35 cellular contexts compared by ENCODE assay signal in genomic region chr4:79408063-79408462, GRCh38. TPM values are rescaled to one million over a fixed set of nuclear protein-coding genes. Genes with fewer than 3 reads are reported as not detected.
"Had no signal": no experiment of that assay in that cellular context is flagged by ENCODE, and none has a peak within 500 bp of the region (broad histone marks: within the 10 kb centered on the region; RNA-seq: fewer than 3 reads in every experiment).

TSS of gene GK2 (minus strand) at chr4:79408228. CDS start at chr4:79408200, 28 bp downstream.

- H3K4me2 ChIP-seq: KMS-11, PC-9 had no signal

- H3K27ac ChIP-seq: KMS-11, PC-9, RWPE1, SJCRH30, SK-N-MC had no signal

- H3K4me1 Mint-ChIP-seq: activated B cell treated with CpG ODN at 0.5 μM for 24 hours; activated CD8-positive, alpha-beta memory T cell treated with anti-CD3 and anti-CD28 coated beads, Interleukin-2, amount 10 ng/mL, durations not matched to agents 7 days and 5 days; activated naive CD4-positive, alpha-beta T cell treated with anti-CD3 and anti-CD28 coated beads, Interleukin-2, amount 10 ng/mL, durations not matched to agents 7 days and 5 days; activated naive CD8-positive, alpha-beta T cell treated with anti-CD3 and anti-CD28 coated beads, Interleukin-2, amount 50 U/mL, for 24 hours had no signal

- H3K9me3 Mint-ChIP-seq: activated B cell treated with CpG ODN at 0.5 μM for 24 hours; activated CD4-positive, alpha-beta memory T cell treated with anti-CD3 and anti-CD28 coated beads for 36 hours; activated naive CD4-positive, alpha-beta T cell treated with anti-CD3 and anti-CD28 coated beads, Interleukin-2, amount 10 ng/mL, durations not matched to agents 7 days and 5 days; activated naive CD8-positive, alpha-beta T cell treated with anti-CD3 and anti-CD28 coated beads, Interleukin-2, amount 50 U/mL, for 24 hours; T-helper 1 cell treated with Interleukin-12 subunit alpha and Interleukin-12 subunit beta and Interleukin-4 antibody, amounts not matched to agents 30 μg/mL and 1 μg/mL, for 36 hours; T-helper 2 cell treated with Interferon-gamma antibody and Interleukin-4, amounts not matched to agents 5 μg/mL and 100 μg/mL, for 36 hours had no signal

- H3K4me3 Mint-ChIP-seq: activated B cell treated with CpG ODN at 0.5 μM for 24 hours; activated CD4-positive, alpha-beta memory T cell treated with anti-CD3 and anti-CD28 coated beads for 36 hours; activated CD8-positive, alpha-beta memory T cell treated with anti-CD3 and anti-CD28 coated beads, Interleukin-2, amount 10 ng/mL, durations not matched to agents 7 days and 5 days; activated naive CD4-positive, alpha-beta T cell treated with anti-CD3 and anti-CD28 coated beads, Interleukin-2, amount 10 ng/mL, durations not matched to agents 7 days and 5 days; activated naive CD8-positive, alpha-beta T cell; activated naive CD8-positive, alpha-beta T cell treated with anti-CD3 and anti-CD28 coated beads, Interleukin-2, amount 50 U/mL, for 24 hours; brain; T-helper 1 cell treated with Interleukin-12 subunit alpha and Interleukin-12 subunit beta and Interleukin-4 antibody, amounts not matched to agents 30 μg/mL and 1 μg/mL, for 36 hours; T-helper 2 cell treated with Interferon-gamma antibody and Interleukin-4, amounts not matched to agents 5 μg/mL and 100 μg/mL, for 36 hours had no signal

- H3K27me3 Mint-ChIP-seq: activated B cell treated with CpG ODN at 0.5 μM for 24 hours; activated CD8-positive, alpha-beta memory T cell treated with anti-CD3 and anti-CD28 coated beads, Interleukin-2, amount 10 ng/mL, durations not matched to agents 7 days and 5 days; activated naive CD4-positive, alpha-beta T cell treated with anti-CD3 and anti-CD28 coated beads, Interleukin-2, amount 10 ng/mL, durations not matched to agents 7 days and 5 days; activated naive CD8-positive, alpha-beta T cell; activated naive CD8-positive, alpha-beta T cell treated with anti-CD3 and anti-CD28 coated beads, Interleukin-2, amount 50 U/mL, for 24 hours had no signal

- H3K36me3 ChIP-seq: SJCRH30 had no signal

- DNase-seq: activated B cell treated with CpG ODN at 0.5 μM for 24 hours; activated CD4-positive, alpha-beta memory T cell treated with anti-CD3 and anti-CD28 coated beads for 36 hours; activated CD4-positive, alpha-beta T cell treated with anti-CD3 and anti-CD28 coated beads for 4 hours; activated CD4-positive, alpha-beta T cell treated with anti-CD3 and anti-CD28 coated beads, Interleukin-2, amount 50 U/mL, for 1 hour; activated CD4-positive, CD25-positive, alpha-beta regulatory T cell treated with anti-CD3 and anti-CD28 coated beads, Interleukin-2, amount 50 U/mL, for 72 hours; activated CD8-positive, alpha-beta memory T cell treated with anti-CD3 and anti-CD28 coated beads, Interleukin-2, amount 10 ng/mL, durations not matched to agents 7 days and 5 days; activated CD8-positive, alpha-beta memory T cell treated with anti-CD3 and anti-CD28 coated beads, Interleukin-2, amount 50 U/mL, for 48 hours; activated effector memory CD4-positive, alpha-beta T cell treated with Interleukin-2 at 50 U/mL for 16 hours; activated naive CD4-positive, alpha-beta T cell treated with anti-CD3 and anti-CD28 coated beads, Interleukin-2, amount 10 ng/mL, durations not matched to agents 7 days and 5 days; activated naive CD8-positive, alpha-beta T cell treated with anti-CD3 and anti-CD28 coated beads, Interleukin-2, amount 50 U/mL, for 24 hours; activated T-cell treated with anti-CD3 and anti-CD28 coated beads, Interleukin-2, amount 50 U/mL, for 48 hours; anterior cingulate cortex; MM.1S; MV-4-11; NCI-H1092; NCI-H1436 treated with DMSO at 0.1 percent for 48 hours; NCI-H1694 treated with DMSO at 0.1 percent for 48 hours; NCI-H2029; NCI-H345; NCI-H524 treated with DMSO at 0.1 percent for 48 hours; NK-92 treated with Interleukin-12 subunit alpha and Interleukin-12 subunit beta, amount 100 ng/mL, for 24 hours; PC-9; SHP77; SJCRH30 had no signal

- H2AFZ ChIP-seq: PC-9 had no signal

- H3K9me3 ChIP-seq: SJCRH30 had no signal

- H3K9ac ChIP-seq: KMS-11 had no signal

- H3K4me1 ChIP-seq: SJCRH30 had no signal

- H3K36me3 Mint-ChIP-seq: activated CD4-positive, alpha-beta memory T cell treated with anti-CD3 and anti-CD28 coated beads for 36 hours; activated CD8-positive, alpha-beta memory T cell treated with anti-CD3 and anti-CD28 coated beads, Interleukin-2, amount 10 ng/mL, durations not matched to agents 7 days and 5 days; activated naive CD4-positive, alpha-beta T cell treated with anti-CD3 and anti-CD28 coated beads, Interleukin-2, amount 10 ng/mL, durations not matched to agents 7 days and 5 days; activated naive CD8-positive, alpha-beta T cell; brain had no signal

- H3K27ac Mint-ChIP-seq: activated B cell treated with CpG ODN at 0.5 μM for 24 hours; activated CD4-positive, alpha-beta memory T cell treated with anti-CD3 and anti-CD28 coated beads for 36 hours; activated CD8-positive, alpha-beta memory T cell treated with anti-CD3 and anti-CD28 coated beads, Interleukin-2, amount 10 ng/mL, durations not matched to agents 7 days and 5 days; activated naive CD4-positive, alpha-beta T cell treated with anti-CD3 and anti-CD28 coated beads, Interleukin-2, amount 10 ng/mL, durations not matched to agents 7 days and 5 days; activated naive CD8-positive, alpha-beta T cell; activated naive CD8-positive, alpha-beta T cell treated with anti-CD3 and anti-CD28 coated beads, Interleukin-2, amount 50 U/mL, for 24 hours; brain; T-helper 1 cell treated with Interleukin-12 subunit alpha and Interleukin-12 subunit beta and Interleukin-4 antibody, amounts not matched to agents 30 μg/mL and 1 μg/mL, for 36 hours; T-helper 2 cell treated with Interferon-gamma antibody and Interleukin-4, amounts not matched to agents 5 μg/mL and 100 μg/mL, for 36 hours had no signal

- H3K4me3 ChIP-seq: PC-9, SJCRH30, SK-N-MC had no signal

- ATAC-seq: activated CD8-positive, alpha-beta memory T cell treated with anti-CD3 and anti-CD28 coated beads, Interleukin-2, amount 10 ng/mL, durations not matched to agents 7 days and 5 days; activated naive CD8-positive, alpha-beta T cell treated with anti-CD3 and anti-CD28 coated beads, Interleukin-2, amount 50 U/mL, for 24 hours had no signal

- H3K27me3 ChIP-seq: SJCRH30 had no signal

RNA-seq across cellular contexts. Expression of gene GK2, which starts in this region (rescaled TPM):
- total RNA-seq: activated B cell treated with CpG ODN at 0.5 μM for 24 hours; activated CD4-positive, alpha-beta memory T cell treated with anti-CD3 and anti-CD28 coated beads for 36 hours; activated CD8-positive, alpha-beta memory T cell treated with anti-CD3 and anti-CD28 coated beads, Interleukin-2, amount 10 ng/mL, durations not matched to agents 7 days and 5 days; bronchial epithelial cell; LHCN-M2; NCI-H460; OCI-LY7; PC-9; SJCRH30 had no signal
